1 cellular context compared by ENCODE assay signal in genomic region chr6:15509335-15509933, GRCh38.
TF ChIP-seq lines count a peak whose summit lies in the region.

No MANE protein-coding gene starts in this region.

TF ChIP-seq in K562, 482 proteins besides CTCF, POLR2A, EP300 and RAD21 (continued from another document and continues in another):
- TF ChIP-seq ZMIZ1 (IDR thresholded peaks at IDR 0.05; ENCODE audit: low read depth in 2 of 2, low read length in 2 of 2) (no peak), RBM17 (IDR thresholded peaks at IDR 0.05; ENCODE audit: borderline replicate concordance, low read depth, low read length) (no peak), FOXA1 (IDR thresholded peaks at IDR 0.05; ENCODE audit: borderline replicate concordance) (no peak), ETV6 (IDR thresholded peaks at IDR 0.05; ENCODE audit: borderline replicate concordance in 1 of 2, low read depth in 2 of 2, low read length in 1 of 2) (no peak), ETV6 (CRISPR knock-in tag; IDR thresholded peaks at IDR 0.05; ENCODE audit: borderline replicate concordance) (no peak), PHB (CRISPR knock-in tag; IDR thresholded peaks at IDR 0.05) (no peak), MTA1 (IDR thresholded peaks at IDR 0.05; ENCODE audit: borderline replicate concordance) (no peak), ZNF23 (CRISPR knock-in tag; IDR thresholded peaks at IDR 0.05) (no peak), NR2C1 (IDR thresholded peaks at IDR 0.05) (peak; percentile 86), NR2C1 (tag; IDR thresholded peaks at IDR 0.05) (peak; percentile 95), MCM5 (IDR thresholded peaks at IDR 0.05; ENCODE audit: low read depth) (no peak), MAX (CRISPR knock-in tag; IDR thresholded peaks at IDR 0.05) (no peak; the same call in 1 of the 2 replicates), ZNF785 (CRISPR knock-in tag; IDR thresholded peaks at IDR 0.05) (no peak), HINFP (tag; conservative IDR thresholded peaks at IDR 0.05; ENCODE audit: low read depth) (no peak), ELK3 (CRISPR knock-in tag; IDR thresholded peaks at IDR 0.05) (no peak), MYNN (IDR thresholded peaks at IDR 0.05) (0 out of 2 replicates have a peak, but pooled peaks have one; percentile 61), MYNN (CRISPR knock-in tag; IDR thresholded peaks at IDR 0.05) (no peak), CREB3L1 (IDR thresholded peaks at IDR 0.05; ENCODE audit: borderline replicate concordance, low read depth) (peak; percentile 43; the same call in 1 of the 2 replicates), PKNOX1 (IDR thresholded peaks at IDR 0.05) (peak; percentile 57; the same call in 1 of the 2 replicates), NFYB (IDR thresholded peaks at IDR 0.05; ENCODE audit: extremely low read depth, insufficient read length) (no peak), ZNF3 (CRISPR knock-in tag; IDR thresholded peaks at IDR 0.05) (no peak), NFIC (IDR thresholded peaks at IDR 0.05) (0 out of 2 replicates have a peak, but pooled peaks have one; percentile 5), BHLHE40 (IDR thresholded peaks at IDR 0.05; ENCODE audit: low read length) (no peak), PTTG1 (tag; IDR thresholded peaks at IDR 0.05; ENCODE audit: low read depth) (no peak), TAF1 (IDR thresholded peaks at IDR 0.05; ENCODE audit: control insufficient read depth, extremely low read depth, insufficient read depth, low read length, severe bottlenecking) (peak; percentile 39), TAF9B (IDR thresholded peaks at IDR 0.05; ENCODE audit: partially characterized antibody) (no peak), SIX5 (IDR thresholded peaks at IDR 0.05; ENCODE audit: borderline replicate concordance in 1 of 2, insufficient read depth in 1 of 2, low read depth in 1 of 2, low read length in 2 of 2) (no peak), ZNF408 (CRISPR knock-in tag; IDR thresholded peaks at IDR 0.05; ENCODE audit: low read depth) (no peak), MITF (IDR thresholded peaks at IDR 0.05) (no peak), CSDE1 (IDR thresholded peaks at IDR 0.05) (no peak), ZNF263 (CRISPR knock-in tag; IDR thresholded peaks at IDR 0.05; ENCODE audit: borderline replicate concordance) (peak; percentile 37; the same call in 1 of the 2 replicates), ZNF780A (CRISPR knock-in tag; IDR thresholded peaks at IDR 0.05) (no peak), RNF2 (IDR thresholded peaks at IDR 0.05) (peak; percentile 93), RAD51 (IDR thresholded peaks at IDR 0.05; ENCODE audit: borderline replicate concordance, low read depth) (no peak), RNF219 (CRISPR knock-in tag; IDR thresholded peaks at IDR 0.05) (no peak), KLF13 (tag; IDR thresholded peaks at IDR 0.05; ENCODE audit: borderline replicate concordance, low read depth) (peak; percentile 8; the same call in 1 of the 2 replicates), HNRNPK (IDR thresholded peaks at IDR 0.05; ENCODE audit: low read depth, low read length, poor library complexity, severe bottlenecking) (no peak), RHOXF2B (CRISPR knock-in tag; conservative IDR thresholded peaks at IDR 0.05) (no peak), RBM22 (IDR thresholded peaks at IDR 0.05; ENCODE audit: low read depth, low read length, poor library complexity, severe bottlenecking) (no peak), RBBP5 (IDR thresholded peaks at IDR 0.05; ENCODE audit: borderline replicate concordance, insufficient read depth, low read length, poor library complexity, severe bottlenecking) (peak; percentile 42), ZBTB17 (CRISPR knock-in tag; IDR thresholded peaks at IDR 0.05) (no peak; the same call in 1 of the 2 replicates), CXXC5 (CRISPR knock-in tag; IDR thresholded peaks at IDR 0.05) (peak; percentile 53; the same call in 1 of the 2 replicates), ZHX1 (conservative IDR thresholded peaks at IDR 0.05; ENCODE audit: low read length) (no peak), SAFB (IDR thresholded peaks at IDR 0.05; ENCODE audit: borderline replicate concordance, low read depth, low read length) (no peak), GATA2 (CRISPR knock-in tag; IDR thresholded peaks at IDR 0.05) (peak; percentile 64), BCLAF1 (IDR thresholded peaks at IDR 0.05; ENCODE audit: borderline replicate concordance in 1 of 2, control insufficient read depth in 1 of 2, low read depth in 2 of 2, low read length in 1 of 2) (no peak), ZEB2 (IDR thresholded peaks at IDR 0.05) (no peak)
